In genomic region chr5:111309384-111309783, GRCh38 we compare ENCODE assay signal across 19 cellular contexts.
DNase-seq lines count a peak whose midpoint lies in the region; ATAC-seq lines count a peak whose summit lies in the region.
"Had no signal": no experiment of that assay in that cellular context is flagged by ENCODE, and none has a peak within 500 bp of the region (broad histone marks: within the 10 kb centered on the region; RNA-seq: fewer than 3 reads in every experiment).

No MANE protein-coding gene starts in this region.

- H3K36me3 Mint-ChIP-seq in activated naive CD4-positive, alpha-beta T cell treated with anti-CD3 and anti-CD28 coated beads, Interleukin-2, amount 50 U/mL, for 24 hours: peaks cover 4% of the 10 kb centered on the region
- no peaks in the 10 kb centered on the region for H3K36me3 Mint-ChIP-seq in activated T-helper 17 cell treated with anti-CD3 and anti-CD28 coated beads, Interleukin-2, amount 50 U/mL, for 72 hours (ENCODE audit: low read depth)

- H3K27ac ChIP-seq in HUES48 (ENCODE audit: low read depth, low read length): peak overlapping the region; percentile 29
- H3K27ac ChIP-seq: BLaER1 treated with 17β-estradiol and CSF1 and Interleukin-3, amounts not matched to agents 10 nM and 100 nM; SJSA1 had no signal

- no peaks in the 10 kb centered on the region for H3K9me3 ChIP-seq in HUES48 (ENCODE audit: control insufficient read depth, insufficient read depth, low read length)
- H3K9me3 ChIP-seq: BLaER1 treated with 17β-estradiol and CSF1 and Interleukin-3, amounts not matched to agents 10 nM and 100 nM; HAP-1; SJSA1 had no signal

- no peaks in the 10 kb centered on the region for H3K36me3 ChIP-seq in HUES48 (ENCODE audit: control insufficient read depth, insufficient read depth, low read length)
- H3K36me3 ChIP-seq: BLaER1 treated with 17β-estradiol and CSF1 and Interleukin-3, amounts not matched to agents 10 nM and 100 nM; HAP-1; SJSA1 had no signal

- no peak overlapping the region for H3K4me3 ChIP-seq in HUES48 (ENCODE audit: low read depth, low read length)
- H3K4me3 ChIP-seq: BLaER1 treated with 17β-estradiol and CSF1 and Interleukin-3, amounts not matched to agents 10 nM and 100 nM; HAP-1; K562; SJSA1 had no signal

- no peak for ATAC-seq in activated T-helper 17 cell treated with anti-CD3 and anti-CD28 coated beads, Interleukin-2, amount 50 U/mL, for 72 hours (replicated peaks)
- ATAC-seq: K562, Panc1 had no signal

- no peak overlapping the region for H3K4me3 Mint-ChIP-seq in activated naive CD4-positive, alpha-beta T cell treated with anti-CD3 and anti-CD28 coated beads, Interleukin-2, amount 50 U/mL, for 24 hours
- no peak overlapping the region for H3K4me3 Mint-ChIP-seq in activated T-helper 17 cell treated with anti-CD3 and anti-CD28 coated beads, Interleukin-2, amount 50 U/mL, for 72 hours

- DNase-seq in activated naive CD4-positive, alpha-beta T cell treated with Interleukin-2 at 50 U/mL for 16 hours: no peak
- DNase-seq in renal cortical epithelial cell (ENCODE audit: low read depth): peak; percentile 9
- no peak for DNase-seq in stimulated activated naive CD4-positive, alpha-beta T cell treated with Interleukin-2 at 50 U/mL for 16 hours (lab: John Stamatoyannopoulos, UW)
- no peak for DNase-seq in cerebellar cortex (ENCODE audit: low spot score)
- DNase-seq in stimulated activated CD4-positive, alpha-beta T cell treated with anti-CD3 and anti-CD28 coated beads, Interleukin-15, amount 100 ng/mL, for 24 hours: no peak
- DNase-seq: COR-L47, DMS 273 treated with DMSO at 0.1 percent for 48 hours, DND-41, NCI-H1105, NCI-H2227 treated with DMSO at 0.1 percent for 48 hours, NCI-H524 had no signal

- peaks cover 56% of the 10 kb centered on the region for H3K4me1 Mint-ChIP-seq in activated naive CD4-positive, alpha-beta T cell treated with anti-CD3 and anti-CD28 coated beads, Interleukin-2, amount 50 U/mL, for 24 hours
- peaks cover 38% of the 10 kb centered on the region for H3K4me1 Mint-ChIP-seq in activated T-helper 17 cell treated with anti-CD3 and anti-CD28 coated beads, Interleukin-2, amount 50 U/mL, for 72 hours

- peak overlapping the region; percentile 86 for H3K27ac Mint-ChIP-seq in activated naive CD4-positive, alpha-beta T cell treated with anti-CD3 and anti-CD28 coated beads, Interleukin-2, amount 50 U/mL, for 24 hours
- H3K27ac Mint-ChIP-seq in activated T-helper 17 cell treated with anti-CD3 and anti-CD28 coated beads, Interleukin-2, amount 50 U/mL, for 72 hours: peak overlapping the region; percentile 82

- no peaks in the 10 kb centered on the region for H3K9me3 Mint-ChIP-seq in activated naive CD4-positive, alpha-beta T cell treated with anti-CD3 and anti-CD28 coated beads, Interleukin-2, amount 50 U/mL, for 24 hours
- no peaks in the 10 kb centered on the region for H3K9me3 Mint-ChIP-seq in activated T-helper 17 cell treated with anti-CD3 and anti-CD28 coated beads, Interleukin-2, amount 50 U/mL, for 72 hours

- H3K27me3 Mint-ChIP-seq in activated naive CD4-positive, alpha-beta T cell treated with anti-CD3 and anti-CD28 coated beads, Interleukin-2, amount 50 U/mL, for 24 hours: no peaks in the 10 kb centered on the region
- H3K27me3 Mint-ChIP-seq in activated T-helper 17 cell treated with anti-CD3 and anti-CD28 coated beads, Interleukin-2, amount 50 U/mL, for 72 hours: no peaks in the 10 kb centered on the region

- H3K4me1 ChIP-seq in HUES48 (ENCODE audit: control insufficient read depth, insufficient read depth, low read length): peaks cover 8% of the 10 kb centered on the region
- H3K4me1 ChIP-seq: BLaER1 treated with 17β-estradiol and CSF1 and Interleukin-3, amounts not matched to agents 10 nM and 100 nM; SJSA1 had no signal

- H3K27me3 ChIP-seq in HUES48 (ENCODE audit: control insufficient read depth, insufficient read depth, low read length): no peaks in the 10 kb centered on the region
- H3K27me3 ChIP-seq: BLaER1 treated with 17β-estradiol and CSF1 and Interleukin-3, amounts not matched to agents 10 nM and 100 nM; SJSA1 had no signal

- H3K9ac ChIP-seq in HUES48 (ENCODE audit: low read depth, low read length): no peak overlapping the region
- H3K9ac ChIP-seq: BLaER1 treated with 17β-estradiol and CSF1 and Interleukin-3, amounts not matched to agents 10 nM and 100 nM had no signal
